In genomic region chr3:62109534-62109933, GRCh38 we compare ENCODE assay signal across 12 cellular contexts.
DNase-seq lines count a peak whose midpoint lies in the region; ATAC-seq, FAIRE-seq and TF ChIP-seq lines count a peak whose summit lies in the region.
"Had no signal": no experiment of that assay in that cellular context is flagged by ENCODE, and none has a peak within 500 bp of the region (broad histone marks: within the 10 kb centered on the region; RNA-seq: fewer than 3 reads in every experiment).

No MANE protein-coding gene starts in this region.

- intact Hi-C loops in stomach (cut with DNase I; ENCODE audit: low total_unique reads), result no loop called here

- no peak for TF ChIP-seq EP300 in stomach (IDR thresholded peaks at IDR 0.05)

- in situ Hi-C loops in brain microvascular endothelial cell (cut with HindIII; ENCODE audit: low pct_ligation_motif_present, low sequenced_read_pairs), result no loop called here

- DNase-seq in AG10803 (ENCODE audit: low read depth), result peak; percentile 96
- peak; percentile 11 for DNase-seq in HTR-8/SVneo (ENCODE audit: insufficient read length, low spot score)
- peak; percentile 96 for DNase-seq in brain microvascular endothelial cell
- peak; percentile 82 for DNase-seq in islet precursor cell
- DNase-seq in stomach, result no peak
- DNase-seq: DMS79 treated with DMSO at 0.1 percent for 48 hours; effector CD4-positive, alpha-beta T cell; NCI-H82 had no signal

- TF ChIP-seq CTCF in AG10803 (conservative IDR thresholded peaks at IDR 0.05; ENCODE audit: low read length), result peak; percentile 48
- peak; percentile 56 for TF ChIP-seq CTCF in brain microvascular endothelial cell (IDR thresholded peaks at IDR 0.05; ENCODE audit: low read depth, low read length, missing control alignments)
- no peak for TF ChIP-seq CTCF in stomach (IDR thresholded peaks at IDR 0.05)

- H3K4me3 ChIP-seq in AG10803 (ENCODE audit: low read length) (no peak overlapping the region), brain microvascular endothelial cell (ENCODE audit: low read depth, low read length) (no peak overlapping the region), stomach (no peak overlapping the region)

- no peaks in the 10 kb centered on the region for H3K36me3 ChIP-seq in brain microvascular endothelial cell (replicated peaks)
- H3K36me3 ChIP-seq in stomach, result no peaks in the 10 kb centered on the region

- TF ChIP-seq POLR2A in stomach (IDR thresholded peaks at IDR 0.05), result no peak

- FAIRE-seq in HTR-8/SVneo (lab: Jason Lieb, UNC), result no peak

- no peak overlapping the region for H3K27ac ChIP-seq in brain microvascular endothelial cell
- no peak overlapping the region for H3K27ac ChIP-seq in stomach
- H3K27ac ChIP-seq: HL-60 had no signal

- ATAC-seq in HG02588 (IDR thresholded peaks at IDR 0.05; ENCODE audit: unreplicated experiment), result no peak
- ATAC-seq in HG02981 (IDR thresholded peaks at IDR 0.05; ENCODE audit: unreplicated experiment), result no peak
- no peak for ATAC-seq in GM21526 (IDR thresholded peaks at IDR 0.05; ENCODE audit: low FRiP score, unreplicated experiment)

- H3K9me3 ChIP-seq in stomach, result peaks cover 0 to 7% (median 0%) of the 10 kb centered on the region in 4 donors

- no peaks in the 10 kb centered on the region for H3K4me1 ChIP-seq in stomach

- H3K27me3 ChIP-seq in brain microvascular endothelial cell (replicated peaks) (no peaks in the 10 kb centered on the region), stomach (no peaks in the 10 kb centered on the region)

- 59 to 100% (median 89%) methylated on average over 1 of the region's 1 CpG for WGBS in stomach, 5 donors

Comparison
In these comparisons a context has a peak if more than half of its experiments do, and no peak if none do; other contexts are left out.
1. CTCF ChIP-seq: peak in AG10803 (single experiment) and brain microvascular endothelial cell (single experiment); none in stomach (0 of 7).